24 cellular contexts compared by ENCODE assay signal in the genomic region with DNA sequence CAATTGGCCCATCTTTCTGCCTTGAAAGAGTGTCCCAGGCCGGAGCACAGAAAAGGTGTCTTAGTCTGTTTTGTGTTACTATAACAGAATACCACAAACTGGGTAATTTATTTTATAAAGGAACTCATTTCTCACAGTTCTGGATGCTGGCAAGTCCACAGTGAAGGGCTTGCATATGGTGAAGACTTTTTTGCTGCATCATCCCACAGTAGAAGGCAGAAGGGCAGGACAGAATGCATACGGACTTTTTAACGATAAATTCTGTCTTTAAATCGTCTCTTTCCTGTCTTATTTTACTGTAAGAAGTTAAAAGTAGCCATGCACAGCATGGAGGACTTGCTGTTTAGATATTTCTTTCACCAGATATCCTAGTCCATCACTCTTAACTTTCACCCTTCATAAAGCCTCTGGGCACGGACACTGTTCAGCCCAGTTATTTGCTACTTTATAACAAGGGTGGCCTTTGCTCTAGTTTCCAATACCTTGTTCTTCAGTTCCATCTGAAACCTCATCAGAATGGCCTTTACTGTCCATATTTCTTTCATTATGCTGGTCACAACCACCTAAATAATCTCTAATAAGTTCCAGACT. TPM values are rescaled to one million over a fixed set of nuclear protein-coding genes. Genes with fewer than 3 reads are reported as not detected.
DNase-seq lines count a peak whose midpoint lies in the region; ATAC-seq, FAIRE-seq and TF ChIP-seq lines count a peak whose summit lies in the region.
"Had no signal": no experiment of that assay in that cellular context is flagged by ENCODE, and none has a peak within 500 bp of the region (broad histone marks: within the 10 kb centered on the region; RNA-seq: fewer than 3 reads in every experiment).

No MANE protein-coding gene starts in this region.

- POLR2A ChIA-PET in A549 (lab: Yijun Ruan, JAX): no interaction called here
- POLR2A ChIA-PET in K562 (lab: Yijun Ruan, JAX): interaction anchor here (1.1 to 1.8 kb wide), 2 partner anchors 10 to 13 kb away, joined by 7 to 10 read pairs; partner anchors contain the start of gene EIF1B

- 0 out of 2 replicates have a peak, but pooled peaks cover 4% of the 10 kb centered on the region for H3K9me2 ChIP-seq in GM23248 (ENCODE audit: insufficient read depth)

- H3K9me3 Mint-ChIP-seq in mesothelial cell of epicardium: peaks cover 6% of the 10 kb centered on the region
- H3K9me3 Mint-ChIP-seq: activated naive CD4-positive, alpha-beta T cell treated with anti-CD3 and anti-CD28 coated beads, Interleukin-2, amount 50 U/mL, for 72 hours; activated T-helper 1 cell treated with anti-CD3 and anti-CD28 coated beads, Interleukin-12 subunit alpha, Interleukin-12 subunit beta, Interleukin-2, Interleukin-4 antibody, amounts not matched to agents 30 ng/mL and 10 ng/mL and 1 ng/mL, durations not matched to agents 14 hours and 24 hours and 36 hours; effector memory CD8-positive, alpha-beta T cell had no signal

- peak overlapping the region; percentile 60 to 76 for H3K27ac ChIP-seq in A549
- H3K27ac ChIP-seq in GM23248: peak overlapping the region; percentile 78
- H3K27ac ChIP-seq in K562 (ENCODE audit: extremely low read depth, low read depth, low read length): peak overlapping the region; percentile 90
- H3K27ac ChIP-seq in gastroesophageal sphincter: no peak overlapping the region
- H3K27ac ChIP-seq in effector memory CD4-positive, alpha-beta T cell (ENCODE audit: insufficient read depth, low read length, poor library complexity, severe bottlenecking): no peak overlapping the region
- H3K27ac ChIP-seq: ascending aorta, esophagus muscularis mucosa, prostate gland, thoracic aorta had no signal

- no peak overlapping the region for H3K4me2 ChIP-seq in A549
- peak overlapping the region; percentile 25 for H3K4me2 ChIP-seq in GM23248 (ENCODE audit: unreplicated experiment)
- peak overlapping the region; percentile 65 for H3K4me2 ChIP-seq in K562 (ENCODE audit: insufficient read depth, low read length)

- H3K4me1 Mint-ChIP-seq in mesothelial cell of epicardium: peaks cover 7% of the 10 kb centered on the region
- H3K4me1 Mint-ChIP-seq: activated CD8-positive, alpha-beta memory T cell treated with anti-CD3 and anti-CD28 coated beads, Interleukin-2, amount 10 ng/mL, durations not matched to agents 7 days and 5 days had no signal

- peak overlapping the region; percentile 39; the same call in 1 of the 2 replicates for H2AFZ ChIP-seq in GM23248
- H2AFZ ChIP-seq in K562 (ENCODE audit: low read depth, low read length): peak overlapping the region; percentile 98

- DNase-seq in A549 (ENCODE audit: low read depth in 1 of 2, low spot score in 1 of 2) (no peak), GM23248 (no peak), K562 (ENCODE audit: extremely low read depth in 1 of 4, low spot score in 3 of 4) (peak in 1 of 4 experiments; percentile 43), mesothelial cell of epicardium (ENCODE audit: low spot score in 2 of 2, unreplicated experiment in 2 of 2) (no peak), D341Med (ENCODE audit: low spot score) (no peak)
- no peak for DNase-seq in effector memory CD4-positive, alpha-beta T cell
- DNase-seq: activated CD4-positive, alpha-beta T cell treated with anti-CD3 and anti-CD28 coated beads for 4 hours; activated CD8-positive, alpha-beta memory T cell treated with anti-CD3 and anti-CD28 coated beads, Interleukin-2, amount 10 ng/mL, durations not matched to agents 7 days and 5 days; effector memory CD8-positive, alpha-beta T cell; kidney glomerular epithelial cell; midbrain; NCI-H1048; NCI-H187; stimulated activated CD4-positive, alpha-beta T cell treated with anti-CD3 and anti-CD28 coated beads, Interleukin-4, amount 100 ng/mL, for 24 hours; stimulated activated naive CD4-positive, alpha-beta T cell treated with Interleukin-2 at 50 U/mL for 16 hours had no signal

- TSS peak; percentile 41 for BruUV-seq in K562 (replicated peaks; lab: Mats Ljungman, UMichigan)

- WGBS in A549 (ENCODE audit: missing lambda C conversion rate): 82% methylated on average over 5 of the region's 5 CpGs
- 73 to 75% methylated on average over 5 of the region's 5 CpGs for WGBS in GM23248 (ENCODE audit: low coverage in 1 of 2, low lambda C conversion rate in 2 of 2, missing lambda C conversion rate in 2 of 2), 2 experiments
- WGBS in K562 (ENCODE audit: insufficient coverage, low coverage, missing lambda C conversion rate): 27% methylated on average over 5 of the region's 5 CpGs
- WGBS in gastroesophageal sphincter (ENCODE audit: low coverage in 1 of 2), 2 donors: 86 to 90% methylated on average over 5 of the region's 5 CpGs

- no peak for TF ChIP-seq EP300 in A549 (IDR thresholded peaks at IDR 0.05)
- TF ChIP-seq EP300 in K562 (IDR thresholded peaks at IDR 0.05; ENCODE audit: low read length): no peak
- TF ChIP-seq EP300 in gastroesophageal sphincter (IDR thresholded peaks at IDR 0.05): no peak

- no peak for TF ChIP-seq POLR2A in A549 (IDR thresholded peaks at IDR 0.05; ENCODE audit: low read length)
- TF ChIP-seq POLR2A in K562 (conservative IDR thresholded peaks at IDR 0.05): no peak
- no peak for TF ChIP-seq POLR2A in gastroesophageal sphincter (IDR thresholded peaks at IDR 0.05)

- TF ChIP-seq RAD21 in A549 (conservative IDR thresholded peaks at IDR 0.05 in 1 of 2, IDR thresholded peaks at IDR 0.05 in 1 of 2) (no peak), K562 (CRISPR knock-in tag; conservative IDR thresholded peaks at IDR 0.05 in 1 of 2, IDR thresholded peaks at IDR 0.05 in 1 of 2) (no peak)

- H3K27me3 Mint-ChIP-seq in mesothelial cell of epicardium (ENCODE audit: low read depth): no peaks in the 10 kb centered on the region
- H3K27me3 Mint-ChIP-seq: activated CD8-positive, alpha-beta memory T cell treated with anti-CD3 and anti-CD28 coated beads, Interleukin-2, amount 10 ng/mL, durations not matched to agents 7 days and 5 days; effector memory CD8-positive, alpha-beta T cell had no signal

- no peaks in the 10 kb centered on the region for H3K9me1 ChIP-seq in K562 (ENCODE audit: control insufficient read depth, insufficient read depth, low read length)

- H3K4me3 Mint-ChIP-seq in mesothelial cell of epicardium: no peak overlapping the region
- H3K4me3 Mint-ChIP-seq: activated CD8-positive, alpha-beta memory T cell treated with anti-CD3 and anti-CD28 coated beads, Interleukin-2, amount 10 ng/mL, durations not matched to agents 7 days and 5 days; activated T-helper 1 cell treated with anti-CD3 and anti-CD28 coated beads, Interleukin-12 subunit alpha, Interleukin-12 subunit beta, Interleukin-2, Interleukin-4 antibody, amounts not matched to agents 30 ng/mL and 10 ng/mL and 1 ng/mL, durations not matched to agents 14 hours and 24 hours and 36 hours; effector memory CD8-positive, alpha-beta T cell had no signal

- H4K20me1 ChIP-seq in GM23248 (ENCODE audit: insufficient read depth) (no peaks in the 10 kb centered on the region), K562 (replicated peaks; ENCODE audit: control insufficient read depth, insufficient read depth, low read length) (no peaks in the 10 kb centered on the region)

- peaks cover 4% of the 10 kb centered on the region for H3K36me3 Mint-ChIP-seq in mesothelial cell of epicardium

- in situ Hi-C loops in GM23248 (cut with MboI): no loop called here
- in situ Hi-C loops in K562 (cut with MboI): no loop called here

- peaks cover 13% of the 10 kb centered on the region for H3F3A ChIP-seq in GM23248 (ENCODE audit: insufficient read depth)

- H3K79me2 ChIP-seq in GM23248 (ENCODE audit: insufficient read depth) (no peaks in the 10 kb centered on the region), K562 (ENCODE audit: control insufficient read depth, insufficient read depth, low read length) (no peaks in the 10 kb centered on the region)

- peak overlapping the region; percentile 68 for H3K27ac Mint-ChIP-seq in mesothelial cell of epicardium
- H3K27ac Mint-ChIP-seq: activated CD8-positive, alpha-beta memory T cell treated with anti-CD3 and anti-CD28 coated beads, Interleukin-2, amount 10 ng/mL, durations not matched to agents 7 days and 5 days; activated naive CD4-positive, alpha-beta T cell treated with anti-CD3 and anti-CD28 coated beads, Interleukin-2, amount 50 U/mL, for 72 hours; activated T-helper 1 cell treated with anti-CD3 and anti-CD28 coated beads, Interleukin-12 subunit alpha, Interleukin-12 subunit beta, Interleukin-2, Interleukin-4 antibody, amounts not matched to agents 30 ng/mL and 10 ng/mL and 1 ng/mL, durations not matched to agents 14 hours and 24 hours and 36 hours; effector memory CD8-positive, alpha-beta T cell had no signal

- TF ChIP-seq CTCF in A549 (IDR thresholded peaks at IDR 0.05): no peak
- TF ChIP-seq CTCF in K562 (IDR thresholded peaks at IDR 0.05 in 2 of 3, conservative IDR thresholded peaks at IDR 0.05 in 1 of 3; ENCODE audit: insufficient read depth in 2 of 3, low read depth in 1 of 3, low read length in 3 of 3): no peak
- no peak for TF ChIP-seq CTCF in mesothelial cell of epicardium (IDR thresholded peaks at IDR 0.05; ENCODE audit: unreplicated experiment)
- TF ChIP-seq CTCF in gastroesophageal sphincter (IDR thresholded peaks at IDR 0.05): no peak

- ATAC-seq in A549 (no peak), K562 (peak; percentile 64), HG02678 (IDR thresholded peaks at IDR 0.05; ENCODE audit: unreplicated experiment) (no peak), gastroesophageal sphincter (no peak)
- ATAC-seq: activated CD8-positive, alpha-beta memory T cell treated with anti-CD3 and anti-CD28 coated beads, Interleukin-2, amount 10 ng/mL, durations not matched to agents 7 days and 5 days; activated naive CD4-positive, alpha-beta T cell treated with anti-CD3 and anti-CD28 coated beads, Interleukin-2, amount 50 U/mL, for 72 hours; effector memory CD8-positive, alpha-beta T cell had no signal

- intact Hi-C loops in K562 (cut with micrococcal nuclease): no loop called here

- H3K36me3 ChIP-seq in GM23248 (ENCODE audit: low read depth) (no peaks in the 10 kb centered on the region), K562 (ENCODE audit: control insufficient read depth, insufficient read depth, low read length) (peaks cover 3% of the 10 kb centered on the region; the same call in 1 of the 3 replicates), gastroesophageal sphincter (peaks cover 0 to 37% of the 10 kb centered on the region in 2 donors)
- H3K36me3 ChIP-seq in effector memory CD4-positive, alpha-beta T cell (ENCODE audit: control insufficient read depth, insufficient read depth, low read length): no peaks in the 10 kb centered on the region
- H3K36me3 ChIP-seq: ascending aorta, prostate gland, thoracic aorta had no signal

- H3K4me1 ChIP-seq in A549: peaks cover 8% of the 10 kb centered on the region
- peaks cover 21% of the 10 kb centered on the region for H3K4me1 ChIP-seq in GM23248 (ENCODE audit: insufficient read depth)
- H3K4me1 ChIP-seq in K562 (replicated peaks in 1 of 2; ENCODE audit: control insufficient read depth in 2 of 2, insufficient read depth in 2 of 2, low read length in 2 of 2): peaks cover 4 to 41% of the 10 kb centered on the region in 2 experiments; a peak in 4 of 5 replicates
- H3K4me1 ChIP-seq in gastroesophageal sphincter: peaks cover 0 to 15% (median 6%) of the 10 kb centered on the region in 3 donors
- H3K4me1 ChIP-seq in effector memory CD4-positive, alpha-beta T cell (ENCODE audit: control insufficient read depth, insufficient read depth, low read length, poor library complexity, severe bottlenecking): no peaks in the 10 kb centered on the region
- H3K4me1 ChIP-seq: prostate gland had no signal

- no peak for FAIRE-seq in A549 (lab: Jason Lieb, UNC)
- FAIRE-seq in K562 (lab: Jason Lieb, UNC): no peak

- no peaks in the 10 kb centered on the region for H3K9me3 ChIP-seq in A549
- H3K9me3 ChIP-seq in GM23248 (ENCODE audit: low read depth): no peaks in the 10 kb centered on the region
- H3K9me3 ChIP-seq in K562 (replicated peaks; ENCODE audit: control insufficient read depth, insufficient read depth, low read depth, low read length): peaks cover 2% of the 10 kb centered on the region; the same call in 1 of the 2 replicates
- H3K9me3 ChIP-seq in gastroesophageal sphincter: no peaks in the 10 kb centered on the region
- H3K9me3 ChIP-seq in effector memory CD4-positive, alpha-beta T cell (ENCODE audit: control insufficient read depth, low read length): no peaks in the 10 kb centered on the region
- H3K9me3 ChIP-seq: ascending aorta, esophagus muscularis mucosa, prostate gland, thoracic aorta had no signal

- peak overlapping the region; percentile 32; the same call in 1 of the 2 replicates for H3K9ac ChIP-seq in GM23248
- peak overlapping the region in 1 of 2 experiments; percentile 54; a peak in 2 of 4 replicates for H3K9ac ChIP-seq in K562 (ENCODE audit: insufficient read depth in 1 of 2, low read depth in 2 of 2, low read length in 2 of 2)

- CTCF ChIA-PET in A549 (lab: Yijun Ruan, JAX) (interaction anchor here (1.1 kb wide), 1 partner anchor 10 kb away, joined by 3 read pairs; no protein-coding TSS in a partner anchor), K562 (lab: Yijun Ruan, JAX; ENCODE audit: low intra/inter-chr PET ratio) (no interaction called here)

- H3K4me3 ChIP-seq in A549: no peak overlapping the region
- peak overlapping the region; percentile 36; the same call in 1 of the 2 replicates for H3K4me3 ChIP-seq in GM23248
- H3K4me3 ChIP-seq in K562: no peak overlapping the region
- H3K4me3 ChIP-seq in gastroesophageal sphincter: no peak overlapping the region
- H3K4me3 ChIP-seq in effector memory CD4-positive, alpha-beta T cell (ENCODE audit: insufficient read depth, low read depth, low read length, poor library complexity, severe bottlenecking): no peak overlapping the region
- H3K4me3 ChIP-seq: ascending aorta, esophagus muscularis mucosa, prostate gland, skin epidermis, thoracic aorta had no signal

- H3K27me3 ChIP-seq in GM23248 (replicated peaks; ENCODE audit: insufficient read depth) (no peaks in the 10 kb centered on the region), K562 (ENCODE audit: control insufficient read depth in 2 of 2, insufficient read depth in 2 of 2, low read length in 2 of 2) (no peaks in the 10 kb centered on the region), gastroesophageal sphincter (no peaks in the 10 kb centered on the region)
- no peaks in the 10 kb centered on the region for H3K27me3 ChIP-seq in effector memory CD4-positive, alpha-beta T cell (replicated peaks; ENCODE audit: control insufficient read depth, insufficient read depth, low read length, poor library complexity, severe bottlenecking)
- H3K27me3 ChIP-seq: ascending aorta, esophagus muscularis mucosa had no signal

RNA-seq across cellular contexts. Expression of gene EIF1B, which starts 10.3 kb away (rescaled TPM):
- 36.9 and 42.1 TPM in 2 replicates for polyA plus RNA-seq in A549 (2011; rRNA removed)
- polyA plus RNA-seq in A549 (2012; cell fraction: cytosol; rRNA removed): 17.7 and 18.8 TPM in 2 replicates
- 9.1 and 9.4 TPM in 2 replicates for polyA plus RNA-seq in A549 (2012; cell fraction: nucleus; rRNA removed)
- 44.5 to 46.0 TPM (median 45.7 TPM) in 3 replicates for polyA plus RNA-seq in A549 (2017; fragmentation: RNase III; extraction: RNeasy Plus Mini Kit Qiagen cat#74134 plus additional on column Dnase treatment)
- polyA minus RNA-seq in A549 (2011; rRNA and poly(A)+ RNA removed): 5.2 and 6.5 TPM in 2 replicates
- total RNA-seq in GM23248 (2014; rRNA removed; shearing (Covaris generic)): 20.2 and 25.5 TPM in 2 replicates
- 81.6 and 87.4 TPM in 2 replicates for polyA plus RNA-seq in GM23248 (2016; fragmentation: Nextera tagmentation; extraction: Ambion mirVana)
- 31.5 and 93.7 TPM in 2 replicates for total RNA-seq in K562 (2011; cell fraction: chromatin; rRNA removed; ENCODE audit: low replicate concordance)
- total RNA-seq in K562 (2011; cell fraction: nucleolus; rRNA removed): 17.1 and 19.3 TPM in 2 replicates
- 43.2 and 52.5 TPM in 2 replicates for total RNA-seq in K562 (2011; cell fraction: nucleoplasm; rRNA removed)
- 18.1 and 20.0 TPM in 2 replicates for total RNA-seq in K562 (2014; rRNA removed)
- 59.3 and 68.7 TPM in 2 replicates for total RNA-seq in K562 (2014; rRNA removed; fragmentation: Illumina TruSeq; extraction: Trizol)
- total RNA-seq in K562 (2015; rRNA removed; fragmentation: Illumina TruSeq; extraction: Trizol): 61.0 and 65.8 TPM in 2 replicates
- total RNA-seq in K562 (2021): 91.9 and 95.4 TPM in 2 replicates
- polyA plus RNA-seq in K562 (2011; rRNA removed): 35.4 and 45.3 TPM in 2 replicates
- polyA plus RNA-seq in K562 (2011; cell fraction: cytosol; rRNA removed): 15.7 and 19.3 TPM in 2 replicates
- 26.0 and 40.1 TPM in 2 replicates for polyA plus RNA-seq in K562 (2011; cell fraction: nucleus; rRNA removed)
- 104 and 159 TPM in 2 replicates for polyA plus RNA-seq in K562 (2012)
- 113 and 128 TPM in 2 replicates for polyA plus RNA-seq in K562 (2014; fragmentation: Illumina TruSeq; extraction: Trizol)
- polyA plus RNA-seq in K562 (2014; fragmentation: Nextera tagmentation; extraction: Ambion mirVana): 100 to 1,000 TPM; 178 to 184 TPM
- 76.8 and 78.9 TPM in 2 replicates for polyA plus RNA-seq in K562 (2014; rRNA removed)
- polyA minus RNA-seq in K562 (2011; rRNA and poly(A)+ RNA removed): 11.8 and 17.7 TPM in 2 replicates
- 14.3 and 22.0 TPM in 2 replicates for polyA minus RNA-seq in K562 (2011; cell fraction: cytosol; rRNA and poly(A)+ RNA removed)
- 12.1 and 23.9 TPM in 2 replicates for polyA minus RNA-seq in K562 (2011; cell fraction: nucleus; rRNA and poly(A)+ RNA removed)
- total RNA-seq in mesothelial cell of epicardium: 77.1 to 78.2 TPM (median 77.3 TPM) in 3 replicates
- total RNA-seq in gastroesophageal sphincter: 10 to 100 TPM; 26.8 to 49.2 (median 38.0) TPM

Comparison
In these comparisons a context has a peak if more than half of its experiments do, and no peak if none do; other contexts are left out.
1. H3K27ac ChIP-seq: peak in A549 (2 of 2), GM23248 (single experiment) and K562 (single experiment); none in gastroesophageal sphincter (0 of 4) and effector memory CD4-positive, alpha-beta T cell (single experiment).
2. Of the 35 proteins assayed by ChIP-seq in both K562 and A549: peak only in K562: MAFK; only in A549: none; in both: none; in neither: 34.